Comparison of ENCODE assay signal across 11 cellular contexts in the genomic region with DNA sequence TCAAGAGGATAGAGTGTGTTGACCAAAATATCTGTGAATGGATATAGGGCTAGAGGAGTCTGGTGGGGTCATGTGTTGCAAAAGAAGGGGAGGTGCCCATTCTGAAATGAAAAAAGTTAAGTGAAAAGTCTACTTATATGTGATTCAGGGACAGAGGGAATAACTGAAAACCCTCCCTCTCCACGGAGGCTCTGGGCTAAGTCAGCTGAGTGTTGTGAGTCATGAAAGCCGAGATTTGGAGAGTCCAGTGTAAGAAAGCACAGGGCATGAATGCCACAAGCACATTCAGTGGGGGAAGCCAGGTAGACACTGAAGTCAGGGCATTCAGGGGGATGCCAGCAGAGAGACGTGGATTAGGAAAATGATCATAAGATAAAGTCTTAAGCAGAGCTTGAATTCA.
"Had no signal": no experiment of that assay in that cellular context is flagged by ENCODE, and none has a peak within 500 bp of the region (broad histone marks: within the 10 kb centered on the region; RNA-seq: fewer than 3 reads in every experiment).

No MANE protein-coding gene starts in this region.

- DNase-seq: activated CD4-positive, alpha-beta T cell treated with anti-CD3 and anti-CD28 coated beads, Interleukin-2, amount 50 U/mL, for 4 hours; activated T-cell treated with anti-CD3 and anti-CD28 coated beads, Interleukin-2, amount 50 U/mL, for 1 hour; amygdala; lower lobe of right lung; mucosa of descending colon; stimulated activated CD4-positive, alpha-beta T cell treated with anti-CD3 and anti-CD28 coated beads, Interleukin-4, amount 100 ng/mL, for 4 hours; stomach had no signal

- H3K4me3 ChIP-seq: hepatocyte, lower lobe of right lung, mucosa of descending colon, stomach, thoracic aorta had no signal

- ATAC-seq: activated CD4-positive, CD25-positive, alpha-beta regulatory T cell treated with anti-CD3 and anti-CD28 coated beads, Interleukin-2, amount 50 U/mL, for 24 hours; lower lobe of right lung; mucosa of descending colon; natural killer cell treated with Interleukin-12 subunit alpha and Interleukin-12 subunit beta and Interleukin-15 and Interleukin-18, amount 100 ng/mL, for 72 hours had no signal
